18 cellular contexts compared by ENCODE assay signal in genomic region chr3:195821403-195822130, GRCh38. TPM values are rescaled to one million over a fixed set of nuclear protein-coding genes. Genes with fewer than 3 reads are reported as not detected.
"Had no signal": no experiment of that assay in that cellular context is flagged by ENCODE, and none has a peak within 500 bp of the region (broad histone marks: within the 10 kb centered on the region; RNA-seq: fewer than 3 reads in every experiment).

No MANE protein-coding gene starts in this region.

- H3K27me3 ChIP-seq: ovary had no signal

- H3K9me3 ChIP-seq: body of pancreas, left ventricle myocardium inferior, ovary, tibial nerve had no signal

- ATAC-seq: activated CD8-positive, alpha-beta memory T cell treated with anti-CD3 and anti-CD28 coated beads, Interleukin-2, amount 10 ng/mL, durations not matched to agents 7 days and 5 days; body of pancreas; effector memory CD8-positive, alpha-beta T cell; right cardiac atrium; stimulated activated effector memory CD8-positive, alpha-beta T cell treated with anti-CD3 and anti-CD28 coated beads, Interleukin-12 subunit alpha, Interleukin-12 subunit beta, amount 100 ng/mL, for 72 hours had no signal

- DNase-seq: activated CD4-positive, alpha-beta T cell treated with anti-CD3 and anti-CD28 coated beads, Interleukin-2, amount 50 U/mL, for 4 hours; activated CD4-positive, CD25-positive, alpha-beta regulatory T cell; activated CD8-positive, alpha-beta memory T cell treated with anti-CD3 and anti-CD28 coated beads, Interleukin-2, amount 10 ng/mL, durations not matched to agents 7 days and 5 days; activated effector memory CD4-positive, alpha-beta T cell treated with Interleukin-2 at 50 U/mL for 16 hours; activated T-cell treated with anti-CD3 and anti-CD28 coated beads, Interleukin-2, amount 50 U/mL, for 24 hours; effector memory CD8-positive, alpha-beta T cell; hippocampal formation; left ventricle myocardium inferior; mesendoderm; nephron progenitor cell; ovary; right cardiac atrium; small intestine; T-helper 2 cell had no signal

- H3K4me3 ChIP-seq: body of pancreas, left ventricle myocardium inferior, ovary, tibial nerve had no signal

- H3K27ac ChIP-seq: body of pancreas, left ventricle myocardium inferior, ovary, tibial nerve had no signal

- H3K36me3 ChIP-seq: left ventricle myocardium inferior, ovary, tibial nerve had no signal

- FAIRE-seq: small intestine, TTC549 had no signal

- H3K4me1 ChIP-seq: body of pancreas had no signal

RNA-seq across cellular contexts. Expression of gene MUC4, which starts 9.8 kb away (rescaled TPM):
- total RNA-seq: body of pancreas, tibial nerve had no signal
